In genomic region chr3:132904-133303, GRCh38 we compare ENCODE assay signal across 8 cellular contexts.
"Had no signal": no experiment of that assay in that cellular context is flagged by ENCODE, and none has a peak within 500 bp of the region (broad histone marks: within the 10 kb centered on the region; RNA-seq: fewer than 3 reads in every experiment).

No MANE protein-coding gene starts in this region.

- H3K9me3 ChIP-seq: HAP-1 had no signal

- H3K4me1 ChIP-seq: HAP-1 had no signal

- ATAC-seq: HCT116 had no signal

- H3K27ac ChIP-seq: GM23248 had no signal

- H3K36me3 Mint-ChIP-seq: IgD-negative memory B cell had no signal

- H3K4me3 Mint-ChIP-seq: HFFc6, IgD-negative memory B cell had no signal

- H3K9ac ChIP-seq: GM23248 had no signal

- H2AFZ ChIP-seq: GM23248 had no signal

- FAIRE-seq: HTR-8/SVneo had no signal

- H3K4me3 ChIP-seq: GM23248, HAP-1 had no signal

- H3K27ac Mint-ChIP-seq: HFFc6, IgD-negative memory B cell had no signal

- H3K36me3 ChIP-seq: HAP-1 had no signal

- DNase-seq: GM23248, GOT3, H7, HFFc6 had no signal

- H3K27me3 Mint-ChIP-seq: IgD-negative memory B cell had no signal
